15 cellular contexts compared by ENCODE assay signal in genomic region chr1:63319069-63320023, GRCh38. TPM values are rescaled to one million over a fixed set of nuclear protein-coding genes. Genes with fewer than 3 reads are reported as not detected.
DNase-seq lines count a peak whose midpoint lies in the region; ATAC-seq and TF ChIP-seq lines count a peak whose summit lies in the region.
"Had no signal": no experiment of that assay in that cellular context is flagged by ENCODE, and none has a peak within 500 bp of the region (broad histone marks: within the 10 kb centered on the region; RNA-seq: fewer than 3 reads in every experiment).

No MANE protein-coding gene starts in this region.

- H3K36me3 ChIP-seq in A673 (ENCODE audit: insufficient read depth, low read length, poor library complexity, severe bottlenecking) (no peaks in the 10 kb centered on the region), ES-I3 (ENCODE audit: insufficient read depth, low read length) (no peaks in the 10 kb centered on the region)
- H3K36me3 ChIP-seq: colonic mucosa had no signal

- no peak for TF ChIP-seq CTCF in A673 (conservative IDR thresholded peaks at IDR 0.05; ENCODE audit: low read depth, low read length)

- H3K27ac Mint-ChIP-seq in activated T-helper 2 cell treated with anti-CD3 and anti-CD28 coated beads, Interferon-gamma antibody, Interleukin-2, Interleukin-4, amounts not matched to agents 10 μg/mL and 5 μg/mL and 100 μg/mL, durations not matched to agents 14 hours and 24 hours and 36 hours = peak overlapping the region; percentile 22

- H3K27me3 ChIP-seq in A673 (replicated peaks; ENCODE audit: insufficient read depth, low read depth, low read length, poor library complexity) = peaks cover 23% of the 10 kb centered on the region

- peak overlapping the region; percentile 13 for H3K4me3 Mint-ChIP-seq in activated T-helper 2 cell treated with anti-CD3 and anti-CD28 coated beads, Interferon-gamma antibody, Interleukin-2, Interleukin-4, amounts not matched to agents 10 μg/mL and 5 μg/mL and 100 μg/mL, durations not matched to agents 14 hours and 24 hours and 36 hours (ENCODE audit: low read depth)

- intact Hi-C loops in A673 (cut with micrococcal nuclease; ENCODE audit: unreplicated experiment) = loop anchor here (5.0 to 10.0 kb wide), 2 partner anchors 215 to 477 kb away; no protein-coding TSS in a partner anchor
- intact Hi-C loops in activated T-helper 2 cell treated with anti-CD3 and anti-CD28 coated beads, Interferon-gamma antibody, Interleukin-2, Interleukin-4, amounts not matched to agents 10 μg/mL and 5 μg/mL and 100 μg/mL, durations not matched to agents 14 hours and 24 hours and 36 hours (cut with micrococcal nuclease) = loop anchor here (5.0 kb wide), 1 partner anchor 928 kb away; no protein-coding TSS in a partner anchor

- no peak for DNase-seq in A673 (ENCODE audit: low spot score)
- DNase-seq in activated T-helper 2 cell treated with anti-CD3 and anti-CD28 coated beads, Interferon-gamma antibody, Interleukin-2, Interleukin-4, amounts not matched to agents 10 μg/mL and 5 μg/mL and 100 μg/mL, durations not matched to agents 14 hours and 24 hours and 36 hours (ENCODE audit: low spot score) = no peak
- peak; percentile 64 for DNase-seq in islet precursor cell
- no peak for DNase-seq in NOMO-1 (lab: John Stamatoyannopoulos, UW; ENCODE audit: unreplicated experiment in 2 of 2)
- DNase-seq: colonic mucosa, GOT3, NCI-H2107 had no signal

- BruUV-seq in A673 (replicated peaks; lab: Mats Ljungman, UMichigan) = no TSS peak

- peaks cover 64% of the 10 kb centered on the region for H3K27me3 Mint-ChIP-seq in activated T-helper 2 cell treated with anti-CD3 and anti-CD28 coated beads, Interferon-gamma antibody, Interleukin-2, Interleukin-4, amounts not matched to agents 10 μg/mL and 5 μg/mL and 100 μg/mL, durations not matched to agents 14 hours and 24 hours and 36 hours (ENCODE audit: low read depth)

- H3K4me1 Mint-ChIP-seq in activated T-helper 2 cell treated with anti-CD3 and anti-CD28 coated beads, Interferon-gamma antibody, Interleukin-2, Interleukin-4, amounts not matched to agents 10 μg/mL and 5 μg/mL and 100 μg/mL, durations not matched to agents 14 hours and 24 hours and 36 hours (ENCODE audit: low read depth) = peaks cover 24% of the 10 kb centered on the region

- no peak overlapping the region for H3K27ac ChIP-seq in A673 (ENCODE audit: low read depth, low read length, poor library complexity, severe bottlenecking)
- H3K27ac ChIP-seq: colonic mucosa had no signal

- POLR2A ChIA-PET in A673 (lab: Charles Lee; ENCODE audit: low non-redundant PET) = no interaction called here

- CTCF ChIA-PET in A673 (lab: Charles Lee) = no interaction called here

- peaks cover 17% of the 10 kb centered on the region for H3K9me3 Mint-ChIP-seq in activated T-helper 2 cell treated with anti-CD3 and anti-CD28 coated beads, Interferon-gamma antibody, Interleukin-2, Interleukin-4, amounts not matched to agents 10 μg/mL and 5 μg/mL and 100 μg/mL, durations not matched to agents 14 hours and 24 hours and 36 hours

- H3K4me1 ChIP-seq in A673 (ENCODE audit: insufficient read depth, low read length, poor library complexity, severe bottlenecking) = peaks cover 8% of the 10 kb centered on the region
- peaks cover 9% of the 10 kb centered on the region for H3K4me1 ChIP-seq in ES-I3 (ENCODE audit: insufficient read depth, low read length)

- peak overlapping the region; percentile 5 for H3K4me3 ChIP-seq in A673 (ENCODE audit: low read depth, low read length, poor library complexity, severe bottlenecking)
- H3K4me3 ChIP-seq: colonic mucosa had no signal

- peaks cover 16% of the 10 kb centered on the region for H3K36me3 Mint-ChIP-seq in activated T-helper 2 cell treated with anti-CD3 and anti-CD28 coated beads, Interferon-gamma antibody, Interleukin-2, Interleukin-4, amounts not matched to agents 10 μg/mL and 5 μg/mL and 100 μg/mL, durations not matched to agents 14 hours and 24 hours and 36 hours (ENCODE audit: low read depth)

- H3K9ac ChIP-seq in ES-I3 (ENCODE audit: low read depth, low read length) = peak overlapping the region; percentile 67

- H3K9me3 ChIP-seq in A673 (ENCODE audit: low read depth, low read length, poor library complexity, severe bottlenecking) = no peaks in the 10 kb centered on the region
- no peaks in the 10 kb centered on the region for H3K9me3 ChIP-seq in ES-I3 (ENCODE audit: control insufficient read depth, insufficient read depth, low read length)
- H3K9me3 ChIP-seq: colonic mucosa had no signal

- ATAC-seq in GM18502 (IDR thresholded peaks at IDR 0.05; ENCODE audit: poor library complexity, unreplicated experiment) (no peak), HG03342 (IDR thresholded peaks at IDR 0.05; ENCODE audit: unreplicated experiment) (no peak), HG03175 (IDR thresholded peaks at IDR 0.05; ENCODE audit: unreplicated experiment) (no peak)
- ATAC-seq: activated naive CD4-positive, alpha-beta T cell treated with anti-CD3 and anti-CD28 coated beads, Interleukin-2, amount 50 U/mL, for 72 hours had no signal

RNA-seq across cellular contexts. Expression of gene FOXD3, which starts 3.0 kb away (rescaled TPM):
- total RNA-seq in A673 (2021) = 4.5 and 4.7 TPM in 2 replicates
- total RNA-seq in activated T-helper 2 cell treated with anti-CD3 and anti-CD28 coated beads, Interferon-gamma antibody, Interleukin-2, Interleukin-4, amounts not matched to agents 10 μg/mL and 5 μg/mL and 100 μg/mL, durations not matched to agents 14 hours and 24 hours and 36 hours = not detected in 2 replicates
- total RNA-seq: activated naive CD4-positive, alpha-beta T cell treated with anti-CD3 and anti-CD28 coated beads, Interleukin-2, amount 50 U/mL, for 72 hours; LHCN-M2; mesenteric fat pad; T-helper 2 cell treated with Interferon-gamma antibody and Interleukin-4, amounts not matched to agents 100 ng/mL and 5 ng/mL, for 36 hours had no signal

RNA-seq across cellular contexts. Expression of gene ALG6, which starts 48.1 kb away (rescaled TPM):
- 33.0 and 33.4 TPM in 2 replicates for total RNA-seq in A673 (2021)
- 25.3 and 25.5 TPM in 2 replicates for total RNA-seq in activated T-helper 2 cell treated with anti-CD3 and anti-CD28 coated beads, Interferon-gamma antibody, Interleukin-2, Interleukin-4, amounts not matched to agents 10 μg/mL and 5 μg/mL and 100 μg/mL, durations not matched to agents 14 hours and 24 hours and 36 hours
